ENCODE assay signal across 9 cellular contexts in the genomic region with DNA sequence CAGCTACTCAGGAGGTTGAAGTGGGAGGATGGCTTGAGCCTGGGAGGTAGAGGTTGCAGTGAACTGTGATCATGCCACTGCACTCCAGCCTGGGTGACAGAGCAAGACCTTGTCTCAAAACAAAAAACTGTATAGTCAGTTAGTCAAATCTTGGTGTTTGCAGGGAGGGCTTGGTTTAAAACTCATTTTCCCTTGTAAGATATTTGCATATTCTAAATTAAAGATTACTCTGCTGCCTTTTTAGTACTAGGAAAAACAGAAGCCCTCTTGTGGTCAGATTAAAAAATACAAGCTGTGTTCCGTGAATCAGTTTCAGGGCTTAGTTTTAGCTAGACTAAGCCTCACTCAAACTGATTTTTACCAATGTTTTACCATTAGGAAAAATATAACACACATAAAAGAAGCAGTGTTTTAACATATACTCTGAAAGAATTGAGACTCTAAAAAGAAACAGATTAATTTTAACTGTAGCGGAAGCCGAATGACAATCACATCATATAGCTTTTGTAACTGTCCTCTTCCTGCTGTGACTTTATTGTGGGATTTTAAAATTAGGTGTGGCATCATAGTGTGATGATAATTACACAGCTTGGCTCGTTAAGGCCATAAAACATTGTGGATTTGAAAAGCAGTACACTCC.
A peak's percentile ranks its signal among the peaks of the same experiment; 100 is the strongest.
DNase-seq lines count a peak whose midpoint lies in the region; ATAC-seq, FAIRE-seq and TF ChIP-seq lines count a peak whose summit lies in the region.
"Had no signal": no experiment of that assay in that cellular context is flagged by ENCODE, and none has a peak within 500 bp of the region (broad histone marks: within the 10 kb centered on the region; RNA-seq: fewer than 3 reads in every experiment).

No MANE protein-coding gene starts in this region.

- TF ChIP-seq POLR2A in H54 (IDR thresholded peaks at IDR 0.05; ENCODE audit: low read depth, low read length): no peak

- no peaks in the 10 kb centered on the region for H3K27me3 ChIP-seq in liver (ENCODE audit: control insufficient read depth in 4 of 4, insufficient read depth in 4 of 4, low read length in 3 of 4)

- peak; percentile 67 to 78 for TF ChIP-seq RAD21 in liver (IDR thresholded peaks at IDR 0.05)

- in situ Hi-C loops in G401 (cut with HindIII; ENCODE audit: low sequenced_read_pairs): no loop called here

- H3K9ac ChIP-seq in liver (ENCODE audit: low read depth in 1 of 2, low read length in 2 of 2): no peak overlapping the region

- no peak overlapping the region for H3K4me3 ChIP-seq in liver (ENCODE audit: low read depth in 1 of 3, low read length in 3 of 3)

- H3K4me1 ChIP-seq in liver (ENCODE audit: control insufficient read depth in 4 of 4, insufficient read depth in 4 of 4, low read length in 3 of 4): peaks cover 0 to 2% (median 0%) of the 10 kb centered on the region in 4 donors

- no peaks in the 10 kb centered on the region for H3K9me3 ChIP-seq in liver (ENCODE audit: control insufficient read depth in 4 of 4, low read length in 3 of 4)

- peak; percentile 66 for TF ChIP-seq CTCF in liver (IDR thresholded peaks at IDR 0.05; ENCODE audit: low read depth, low read length, missing input control)

- ATAC-seq in GM18517 (IDR thresholded peaks at IDR 0.05; ENCODE audit: unreplicated experiment): no peak

- FAIRE-seq in H54 (lab: Jason Lieb, UNC): no peak

- H3K27ac ChIP-seq in liver (ENCODE audit: low read depth in 1 of 2, low read length in 2 of 2) (no peak overlapping the region), caudate nucleus (ENCODE audit: low read depth, low read length) (no peak overlapping the region)

- no peaks in the 10 kb centered on the region for H3K36me3 ChIP-seq in liver (ENCODE audit: control insufficient read depth in 4 of 4, insufficient read depth in 3 of 4, low read depth in 1 of 4, low read length in 3 of 4)

- peak; percentile 31 for DNase-seq in G401 (ENCODE audit: low spot score)
- DNase-seq in H54 (ENCODE audit: insufficient read length, low spot score): peak; percentile 30
- peak; percentile 88 for DNase-seq in NCI-H146 treated with DMSO at 0.1 percent for 48 hours (lab: John Stamatoyannopoulos, UW; ENCODE audit: unreplicated experiment)
- DNase-seq in astrocyte of the hippocampus (ENCODE audit: low read depth, low spot score): peak; percentile 64
- DNase-seq in effector CD8-positive, alpha-beta T cell (lab: John Stamatoyannopoulos, UW): no peak
- DNase-seq in caudate nucleus (lab: John Stamatoyannopoulos, UW): no peak
- DNase-seq: activated T-cell treated with anti-CD3 and anti-CD28 coated beads, Interleukin-2, amount 50 U/mL, for 4 hours had no signal

- WGBS in liver: 41% methylated on average over 4 of the region's 4 CpGs

TF ChIP-seq in liver, 16 proteins besides CTCF, POLR2A, EP300 and RAD21:
- TF ChIP-seq SP1 (IDR thresholded peaks at IDR 0.05): no peak
- TF ChIP-seq HNF4A (conservative IDR thresholded peaks at IDR 0.05): no peak
- TF ChIP-seq, protein P1, sequence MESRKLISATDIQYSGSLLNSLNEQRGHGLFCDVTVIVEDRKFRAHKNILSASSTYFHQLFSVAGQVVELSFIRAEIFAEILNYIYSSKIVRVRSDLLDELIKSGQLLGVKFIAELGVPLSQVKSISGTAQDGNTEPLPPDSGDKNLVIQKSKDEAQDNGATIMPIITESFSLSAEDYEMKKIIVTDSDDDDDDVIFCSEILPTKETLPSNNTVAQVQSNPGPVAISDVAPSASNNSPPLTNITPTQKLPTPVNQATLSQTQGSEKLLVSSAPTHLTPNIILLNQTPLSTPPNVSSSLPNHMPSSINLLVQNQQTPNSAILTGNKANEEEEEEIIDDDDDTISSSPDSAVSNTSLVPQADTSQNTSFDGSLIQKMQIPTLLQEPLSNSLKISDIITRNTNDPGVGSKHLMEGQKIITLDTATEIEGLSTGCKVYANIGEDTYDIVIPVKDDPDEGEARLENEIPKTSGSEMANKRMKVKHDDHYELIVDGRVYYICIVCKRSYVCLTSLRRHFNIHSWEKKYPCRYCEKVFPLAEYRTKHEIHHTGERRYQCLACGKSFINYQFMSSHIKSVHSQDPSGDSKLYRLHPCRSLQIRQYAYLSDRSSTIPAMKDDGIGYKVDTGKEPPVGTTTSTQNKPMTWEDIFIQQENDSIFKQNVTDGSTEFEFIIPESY (IDR thresholded peaks at IDR 0.05): no peak
- no peak for TF ChIP-seq NR2F2 (IDR thresholded peaks at IDR 0.05)
- no peak for TF ChIP-seq FOXA2 (IDR thresholded peaks at IDR 0.05)
- no peak for TF ChIP-seq TAF1 (conservative IDR thresholded peaks at IDR 0.05)
- TF ChIP-seq EGR1 (IDR thresholded peaks at IDR 0.05; ENCODE audit: low read depth in 2 of 2): no peak
- no peak for TF ChIP-seq FOXA1 (IDR thresholded peaks at IDR 0.05)
- no peak for TF ChIP-seq MAX (IDR thresholded peaks at IDR 0.05)
- no peak for TF ChIP-seq YY1 (IDR thresholded peaks at IDR 0.05)
- TF ChIP-seq GABPA (IDR thresholded peaks at IDR 0.05 in 1 of 2, conservative IDR thresholded peaks at IDR 0.05 in 1 of 2): no peak
- TF ChIP-seq ATF3 (IDR thresholded peaks at IDR 0.05): no peak
- TF ChIP-seq JUND (IDR thresholded peaks at IDR 0.05): no peak
- no peak for TF ChIP-seq HNF4G (IDR thresholded peaks at IDR 0.05)
- no peak for TF ChIP-seq REST (IDR thresholded peaks at IDR 0.05)
- no peak for TF ChIP-seq RXRA (IDR thresholded peaks at IDR 0.05)

Comparison
In these comparisons a context has a peak if more than half of its experiments do, and no peak if none do; other contexts are left out.
1. DNase-seq: peak in G401 (single experiment), H54 (single experiment), NCI-H146 treated with DMSO at 0.1 percent for 48 hours (single experiment) and astrocyte of the hippocampus (single experiment); none in effector CD8-positive, alpha-beta T cell (single experiment) and caudate nucleus (0 of 61).